ENCODE assay signal across 19 cellular contexts in genomic region chr4:1542516-1543320, GRCh38.
DNase-seq lines count a peak whose midpoint lies in the region; ATAC-seq, FAIRE-seq and TF ChIP-seq lines count a peak whose summit lies in the region.
"Had no signal": no experiment of that assay in that cellular context is flagged by ENCODE, and none has a peak within 500 bp of the region (broad histone marks: within the 10 kb centered on the region; RNA-seq: fewer than 3 reads in every experiment).

No MANE protein-coding gene starts in this region.

- H3K79me1 ChIP-seq in H9 (ENCODE audit: insufficient read depth, low read depth, low read length, poor library complexity, severe bottlenecking), result no peaks in the 10 kb centered on the region

- no peak overlapping the region for H2BK20ac ChIP-seq in H9 (ENCODE audit: low read depth, low read length, poor library complexity, severe bottlenecking)

- no peaks in the 10 kb centered on the region for H3K9me3 Mint-ChIP-seq in H9
- H3K9me3 Mint-ChIP-seq in chondrocyte (ENCODE audit: low read depth), result no peaks in the 10 kb centered on the region

- no TSS peak for BruUV-seq in HepG2 (replicated peaks; lab: Mats Ljungman, UMichigan)

- no CpG with 5 or more reads among the region's 27 CpGs for WGBS in H9 (ENCODE audit: extremely low coverage, insufficient read length, low lambda C conversion rate)
- 36% methylated on average over 11 of the region's 27 CpGs for WGBS in HepG2 (ENCODE audit: low lambda C conversion rate)

- H2BK5ac ChIP-seq in H9 (ENCODE audit: insufficient read length, low read length), result no peak overlapping the region

- H3K36me3 ChIP-seq in BLaER1, result no peaks in the 10 kb centered on the region
- H3K36me3 ChIP-seq in HepG2 (replicated peaks in 1 of 2; ENCODE audit: control insufficient read depth in 1 of 2, insufficient read depth in 2 of 2, low read length in 2 of 2), result no peaks in the 10 kb centered on the region
- H3K36me3 ChIP-seq: SJCRH30 had no signal

- H3K4me3 ChIP-seq in BLaER1 (no peak overlapping the region), HepG2 (replicated peaks in 1 of 3; ENCODE audit: insufficient read depth in 1 of 3, low read depth in 2 of 3, low read length in 3 of 3) (no peak overlapping the region)
- H3K4me3 ChIP-seq: PC-9, SJCRH30 had no signal

- H3K14ac ChIP-seq in H9 (ENCODE audit: insufficient read depth, low read length), result peak overlapping the region; percentile 47; the same call in 1 of the 2 replicates

- H3K27ac Mint-ChIP-seq in H9, result peak overlapping the region in 1 of 3 experiments; percentile 62; a peak in 1 of 7 replicates
- no peak overlapping the region for H3K27ac Mint-ChIP-seq in chondrocyte (ENCODE audit: unreplicated experiment)

- no peak overlapping the region for H3K18ac ChIP-seq in H9 (ENCODE audit: insufficient read length, low read depth, low read length)

- H3K27me3 ChIP-seq in BLaER1, result peaks cover under 1% of the 10 kb centered on the region; the same call in 1 of the 2 replicates
- no peaks in the 10 kb centered on the region for H3K27me3 ChIP-seq in H9 (ENCODE audit: insufficient read depth, low read length)
- peaks cover 7 to 48% of the 10 kb centered on the region in 2 experiments; a peak in 4 of 5 replicates for H3K27me3 ChIP-seq in HepG2 (ENCODE audit: control insufficient read depth in 1 of 2, insufficient read depth in 2 of 2, low read length in 2 of 2)
- H3K27me3 ChIP-seq: SJCRH30 had no signal

- H4K8ac ChIP-seq in H9 (replicated peaks; ENCODE audit: insufficient read length, low read depth, low read length), result no peak overlapping the region

- H2AK5ac ChIP-seq in H9 (ENCODE audit: insufficient read length, low read length), result no peak overlapping the region

- peaks cover 3 to 8% of the 10 kb centered on the region in 2 experiments; a peak in 2 of 4 replicates for H3K4me1 Mint-ChIP-seq in H9
- peaks cover 12% of the 10 kb centered on the region for H3K4me1 Mint-ChIP-seq in chondrocyte (ENCODE audit: low read depth)

- in situ Hi-C loops in HepG2 (cut with HindIII; ENCODE audit: extremely low pct_ligation_motif_present, low pct_unique_long_range_greater_than_20kb) (no loop called here), GM13976 (cut with MboI; ENCODE audit: low sequenced_read_pairs, unreplicated experiment) (no loop called here)

- ATAC-seq in HepG2, result peak; percentile 47
- no peak for ATAC-seq in GM19328 (IDR thresholded peaks at IDR 0.05; ENCODE audit: unreplicated experiment)

- H3K4me1 ChIP-seq in BLaER1 (peaks cover 21% of the 10 kb centered on the region), H9 (ENCODE audit: insufficient read depth, low read length) (no peaks in the 10 kb centered on the region), HepG2 (ENCODE audit: insufficient read depth, low read length) (peaks cover 7% of the 10 kb centered on the region; the same call in 1 of the 2 replicates)

- no peak overlapping the region for H2BK12ac ChIP-seq in H9 (ENCODE audit: insufficient read length, low read depth, low read length)

- intact Hi-C loops in HepG2 (cut with micrococcal nuclease; ENCODE audit: unreplicated experiment), result no loop called here

- H3K27me3 Mint-ChIP-seq in H9 (ENCODE audit: low read depth) (peaks cover 9% of the 10 kb centered on the region), chondrocyte (ENCODE audit: low read depth) (peaks cover 6% of the 10 kb centered on the region)

- no peak overlapping the region for H3K56ac ChIP-seq in H9 (ENCODE audit: insufficient read length, low read depth, low read length)

- H3T11ph ChIP-seq in H9 (ENCODE audit: low read length), result no peak overlapping the region

- no peaks in the 10 kb centered on the region for H3K23me2 ChIP-seq in H9 (ENCODE audit: insufficient read length, low read depth, low read length, poor library complexity, severe bottlenecking)

- no peak for FAIRE-seq in HepG2 (lab: Jason Lieb, UNC)
- FAIRE-seq: G401.6, GM19239 had no signal

- no peaks in the 10 kb centered on the region for H3K79me2 ChIP-seq in H9 (ENCODE audit: insufficient read depth, low read length)
- H3K79me2 ChIP-seq in HepG2 (ENCODE audit: insufficient read depth, low read length), result no peaks in the 10 kb centered on the region

- H3K23ac ChIP-seq in H9 (ENCODE audit: insufficient read length, low read depth, low read length), result no peak overlapping the region

- H3K36me3 Mint-ChIP-seq in H9 (ENCODE audit: insufficient read depth in 1 of 3, low read depth in 3 of 3) (no peaks in the 10 kb centered on the region), chondrocyte (ENCODE audit: low read depth) (no peaks in the 10 kb centered on the region)

- no peak for TF ChIP-seq POLR2A in HepG2 (IDR thresholded peaks at IDR 0.05; ENCODE audit: insufficient read depth in 1 of 2, low read depth in 2 of 2, low read length in 2 of 2)

- no peak overlapping the region for H3K4me3 Mint-ChIP-seq in H9
- H3K4me3 Mint-ChIP-seq in chondrocyte (ENCODE audit: unreplicated experiment), result no peak overlapping the region

- H3K9me3 ChIP-seq in BLaER1, result no peaks in the 10 kb centered on the region
- H3K9me3 ChIP-seq in H9 (ENCODE audit: control insufficient read depth, low read depth, low read length), result no peaks in the 10 kb centered on the region
- H3K9me3 ChIP-seq in HepG2 (ENCODE audit: low read length), result no peaks in the 10 kb centered on the region
- H3K9me3 ChIP-seq: SJCRH30 had no signal

- H2AFZ ChIP-seq in H9 (ENCODE audit: low read length), result no peak overlapping the region
- no peak overlapping the region for H2AFZ ChIP-seq in HepG2 (ENCODE audit: low read length)
- H2AFZ ChIP-seq: PC-9 had no signal

- H3K27ac ChIP-seq in BLaER1 (no peak overlapping the region), H9 (ENCODE audit: insufficient read length, low read depth, low read length) (no peak overlapping the region), HepG2 (ENCODE audit: extremely low read length, insufficient read depth, low read length) (no peak overlapping the region)
- H3K27ac ChIP-seq: KMS-11, PC-9, RWPE1, SJCRH30 had no signal

- CTCF ChIA-PET in HepG2 (lab: Yijun Ruan, JAX; ENCODE audit: low intra/inter-chr PET ratio, low total read pairs), result no interaction called here

- no peak overlapping the region for H2BK15ac ChIP-seq in H9 (ENCODE audit: low read depth, low read length)

- TF ChIP-seq RAD21 in HepG2 (CRISPR knock-in tag; IDR thresholded peaks at IDR 0.05), result no peak

- DNase-seq in H9 (no peak), chondrocyte (ENCODE audit: low spot score) (peak; percentile 81), HepG2 (ENCODE audit: low spot score) (peak; percentile 35), GM13976 (ENCODE audit: low spot score) (no peak), DMS 273 (lab: John Stamatoyannopoulos, UW; ENCODE audit: unreplicated experiment) (no peak)
- DNase-seq: COR-L47, GOT3, NCI-H1417, NCI-H187, NCI-H345, NCI-H526, SJCRH30 had no signal

- POLR2A ChIA-PET in HepG2 (lab: Yijun Ruan, JAX), result no interaction called here

- H3K4me2 ChIP-seq in BLaER1, result peak overlapping the region; percentile 51
- no peak overlapping the region for H3K4me2 ChIP-seq in H9 (ENCODE audit: insufficient read depth, insufficient read length, low read length)
- no peak overlapping the region; the same call in 1 of the 2 replicates for H3K4me2 ChIP-seq in HepG2 (ENCODE audit: low read depth, low read length)
- H3K4me2 ChIP-seq: KMS-11, PC-9 had no signal

- H4K20me1 ChIP-seq in BLaER1 (no peaks in the 10 kb centered on the region; the same call in 1 of the 2 replicates), H9 (ENCODE audit: control insufficient read depth, insufficient read depth, insufficient read length) (no peaks in the 10 kb centered on the region), HepG2 (ENCODE audit: insufficient read depth, low read length) (0 out of 2 replicates have a peak, but pooled peaks cover 2% of the 10 kb centered on the region)

- H3K9ac ChIP-seq in BLaER1 (0 out of 2 replicates have a peak overlapping the region, but pooled peaks have one; percentile 10), H9 (ENCODE audit: extremely low read depth, insufficient read length, low read length) (no peak overlapping the region), HepG2 (ENCODE audit: insufficient read depth, low read depth, low read length) (no peak overlapping the region)
- H3K9ac ChIP-seq: KMS-11 had no signal

- no peak for TF ChIP-seq EP300 in HepG2 (IDR thresholded peaks at IDR 0.05; ENCODE audit: low read depth in 2 of 2, low read length in 2 of 2)
- no peak for TF ChIP-seq EP300 in HepG2 (CRISPR knock-in tag; IDR thresholded peaks at IDR 0.05; ENCODE audit: borderline replicate concordance)

- H4K5ac ChIP-seq in H9 (ENCODE audit: insufficient read length, low read depth, low read length), result no peak overlapping the region

- no peak overlapping the region; the same call in 1 of the 2 replicates for H3K4ac ChIP-seq in H9 (ENCODE audit: low read depth, low read length)

- no peak overlapping the region for H4K91ac ChIP-seq in H9 (ENCODE audit: insufficient read length, low read depth, low read length)

- H2BK120ac ChIP-seq in H9 (ENCODE audit: low read depth, low read length, poor library complexity, severe bottlenecking), result no peak overlapping the region

- TF ChIP-seq CTCF in H9 (conservative IDR thresholded peaks at IDR 0.05), result no peak
- TF ChIP-seq CTCF in chondrocyte (IDR thresholded peaks at IDR 0.05), result no peak
- no peak for TF ChIP-seq CTCF in HepG2 (CRISPR knock-in tag; IDR thresholded peaks at IDR 0.05)
- no peak for TF ChIP-seq CTCF in GM13976 (IDR thresholded peaks at IDR 0.05; ENCODE audit: borderline replicate concordance, control extremely low read depth, extremely low read depth, insufficient read depth, missing control alignments)

TF ChIP-seq in HepG2, 621 proteins besides CTCF, POLR2A, EP300 and RAD21 (continues in another document):
- TF ChIP-seq, protein P1, sequence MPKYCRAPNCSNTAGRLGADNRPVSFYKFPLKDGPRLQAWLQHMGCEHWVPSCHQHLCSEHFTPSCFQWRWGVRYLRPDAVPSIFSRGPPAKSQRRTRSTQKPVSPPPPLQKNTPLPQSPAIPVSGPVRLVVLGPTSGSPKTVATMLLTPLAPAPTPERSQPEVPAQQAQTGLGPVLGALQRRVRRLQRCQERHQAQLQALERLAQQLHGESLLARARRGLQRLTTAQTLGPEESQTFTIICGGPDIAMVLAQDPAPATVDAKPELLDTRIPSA (CRISPR knock-in tag; IDR thresholded peaks at IDR 0.05; ENCODE audit: borderline replicate concordance), result no peak
- no peak for TF ChIP-seq JUNB (CRISPR knock-in tag; IDR thresholded peaks at IDR 0.05; ENCODE audit: borderline replicate concordance)
- TF ChIP-seq CEBPB (IDR thresholded peaks at IDR 0.05; ENCODE audit: borderline replicate concordance, low read depth, low read length), result peak; percentile 95
- no peak for TF ChIP-seq NAIF1 (CRISPR knock-in tag; IDR thresholded peaks at IDR 0.05; ENCODE audit: borderline replicate concordance)
- TF ChIP-seq FOSL2 (CRISPR knock-in tag; IDR thresholded peaks at IDR 0.05), result peak; percentile 79
- no peak for TF ChIP-seq EED (CRISPR knock-in tag; IDR thresholded peaks at IDR 0.05)
- TF ChIP-seq SOX6 (IDR thresholded peaks at IDR 0.05), result no peak
- peak; percentile 80 for TF ChIP-seq SOX6 (CRISPR knock-in tag; IDR thresholded peaks at IDR 0.05)
- TF ChIP-seq PHF8 (CRISPR knock-in tag; IDR thresholded peaks at IDR 0.05), result no peak
- no peak for TF ChIP-seq TEAD3 (CRISPR knock-in tag; optimal IDR thresholded peaks at IDR 0.05; ENCODE audit: borderline replicate concordance)

Comparison
In these comparisons a context has a peak if more than half of its experiments do, and no peak if none do; other contexts are left out.
1. DNase-seq: peak in chondrocyte (single experiment) and HepG2 (single experiment); none in H9 (single experiment), GM13976 (single experiment) and DMS 273 (single experiment).